Comparison of ENCODE assay signal across 1 cellular context in genomic region chr7:131556055-131556911, GRCh38.
TF ChIP-seq lines count a peak whose summit lies in the region.

Gene PODXL (minus strand): TSS chr7:131556628. CDS start chr7:131556359, 269 bp downstream.

TF ChIP-seq in K562, 482 proteins besides CTCF, POLR2A, EP300 and RAD21 (continued from another document):
- TF ChIP-seq HMBOX1 (IDR thresholded peaks at IDR 0.05) (no peak), CREB1 (IDR thresholded peaks at IDR 0.05) (no peak), CREB1 (CRISPR knock-in tag; IDR thresholded peaks at IDR 0.05) (0 out of 2 replicates have a peak, but pooled peaks have one; percentile 43), ZBTB40 (IDR thresholded peaks at IDR 0.05) (no peak), ZBTB40 (CRISPR knock-in tag; IDR thresholded peaks at IDR 0.05) (0 out of 2 replicates have a peak, but pooled peaks have one; percentile 0), ZNF445 (CRISPR knock-in tag; IDR thresholded peaks at IDR 0.05; ENCODE audit: low read depth) (no peak), FOSL1 (tag; conservative IDR thresholded peaks at IDR 0.05) (no peak), ZNF398 (CRISPR knock-in tag; IDR thresholded peaks at IDR 0.05) (no peak), HDAC8 (tag; IDR thresholded peaks at IDR 0.05) (no peak), LARP7 (IDR thresholded peaks at IDR 0.05) (no peak), PHTF2 (CRISPR knock-in tag; IDR thresholded peaks at IDR 0.05) (no peak), ARHGAP35 (IDR thresholded peaks at IDR 0.05; ENCODE audit: partially characterized antibody) (no peak), E2F5 (CRISPR knock-in tag; IDR thresholded peaks at IDR 0.05) (peak; percentile 42; the same call in 1 of the 2 replicates), ZNF551 (CRISPR knock-in tag; IDR thresholded peaks at IDR 0.05) (no peak), CCAR2 (IDR thresholded peaks at IDR 0.05; ENCODE audit: low read depth, low read length) (no peak), ZMIZ1 (IDR thresholded peaks at IDR 0.05; ENCODE audit: low read depth in 2 of 2, low read length in 2 of 2) (no peak), COPS2 (conservative IDR thresholded peaks at IDR 0.05) (no peak), ZNF165 (CRISPR knock-in tag; IDR thresholded peaks at IDR 0.05; ENCODE audit: borderline replicate concordance) (no peak), TRIM24 (IDR thresholded peaks at IDR 0.05) (no peak)
- TF ChIP-seq, protein P1, sequence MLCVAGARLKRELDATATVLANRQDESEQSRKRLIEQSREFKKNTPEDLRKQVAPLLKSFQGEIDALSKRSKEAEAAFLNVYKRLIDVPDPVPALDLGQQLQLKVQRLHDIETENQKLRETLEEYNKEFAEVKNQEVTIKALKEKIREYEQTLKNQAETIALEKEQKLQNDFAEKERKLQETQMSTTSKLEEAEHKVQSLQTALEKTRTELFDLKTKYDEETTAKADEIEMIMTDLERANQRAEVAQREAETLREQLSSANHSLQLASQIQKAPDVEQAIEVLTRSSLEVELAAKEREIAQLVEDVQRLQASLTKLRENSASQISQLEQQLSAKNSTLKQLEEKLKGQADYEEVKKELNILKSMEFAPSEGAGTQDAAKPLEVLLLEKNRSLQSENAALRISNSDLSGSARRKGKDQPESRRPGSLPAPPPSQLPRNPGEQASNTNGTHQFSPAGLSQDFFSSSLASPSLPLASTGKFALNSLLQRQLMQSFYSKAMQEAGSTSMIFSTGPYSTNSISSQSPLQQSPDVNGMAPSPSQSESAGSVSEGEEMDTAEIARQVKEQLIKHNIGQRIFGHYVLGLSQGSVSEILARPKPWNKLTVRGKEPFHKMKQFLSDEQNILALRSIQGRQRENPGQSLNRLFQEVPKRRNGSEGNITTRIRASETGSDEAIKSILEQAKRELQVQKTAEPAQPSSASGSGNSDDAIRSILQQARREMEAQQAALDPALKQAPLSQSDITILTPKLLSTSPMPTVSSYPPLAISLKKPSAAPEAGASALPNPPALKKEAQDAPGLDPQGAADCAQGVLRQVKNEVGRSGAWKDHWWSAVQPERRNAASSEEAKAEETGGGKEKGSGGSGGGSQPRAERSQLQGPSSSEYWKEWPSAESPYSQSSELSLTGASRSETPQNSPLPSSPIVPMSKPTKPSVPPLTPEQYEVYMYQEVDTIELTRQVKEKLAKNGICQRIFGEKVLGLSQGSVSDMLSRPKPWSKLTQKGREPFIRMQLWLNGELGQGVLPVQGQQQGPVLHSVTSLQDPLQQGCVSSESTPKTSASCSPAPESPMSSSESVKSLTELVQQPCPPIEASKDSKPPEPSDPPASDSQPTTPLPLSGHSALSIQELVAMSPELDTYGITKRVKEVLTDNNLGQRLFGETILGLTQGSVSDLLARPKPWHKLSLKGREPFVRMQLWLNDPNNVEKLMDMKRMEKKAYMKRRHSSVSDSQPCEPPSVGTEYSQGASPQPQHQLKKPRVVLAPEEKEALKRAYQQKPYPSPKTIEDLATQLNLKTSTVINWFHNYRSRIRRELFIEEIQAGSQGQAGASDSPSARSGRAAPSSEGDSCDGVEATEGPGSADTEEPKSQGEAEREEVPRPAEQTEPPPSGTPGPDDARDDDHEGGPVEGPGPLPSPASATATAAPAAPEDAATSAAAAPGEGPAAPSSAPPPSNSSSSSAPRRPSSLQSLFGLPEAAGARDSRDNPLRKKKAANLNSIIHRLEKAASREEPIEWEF (CRISPR knock-in tag; IDR thresholded peaks at IDR 0.05): no peak
